ENCODE assay signal across 8 cellular contexts in genomic region chr7:20786779-20787651, GRCh38. TPM values are rescaled to one million over a fixed set of nuclear protein-coding genes. Genes with fewer than 3 reads are reported as not detected.
A peak's percentile ranks its signal among the peaks of the same experiment; 100 is the strongest.
DNase-seq lines count a peak whose midpoint lies in the region; ATAC-seq and TF ChIP-seq lines count a peak whose summit lies in the region.

TSS of gene SP8 (minus strand) at chr7:20786886. CDS start at chr7:20786798, 88 bp downstream.

- H3K4me3 Mint-ChIP-seq in CD4-positive, alpha-beta memory T cell: peak within 1 kb of the TSS; percentile 57 to 81 (median 77)
- peak within 1 kb of the TSS; percentile 83 for H3K4me3 Mint-ChIP-seq in natural killer cell

- H3K27me3 ChIP-seq in CD4-positive, alpha-beta memory T cell (ENCODE audit: insufficient read depth, low read length): peaks cover 50% of the 10 kb centered on the region

- DNase-seq in CD4-positive, alpha-beta memory T cell: no peak
- DNase-seq in RPMI7951 (ENCODE audit: low read depth): peak; percentile 57
- peak; percentile 92 for DNase-seq in ecto neural progenitor cell (ENCODE audit: low spot score)
- no peak for DNase-seq in natural killer cell
- no peak for DNase-seq in activated gamma-delta T cell (lab: John Stamatoyannopoulos, UW)

- peaks cover 52 to 62% of the 10 kb centered on the region in 2 donors for H3K27me3 Mint-ChIP-seq in CD4-positive, alpha-beta memory T cell
- peaks cover 64 to 79% of the 10 kb centered on the region in 2 donors for H3K27me3 Mint-ChIP-seq in natural killer cell (ENCODE audit: low read depth in 2 of 2)

- H3K4me3 ChIP-seq in CD4-positive, alpha-beta memory T cell (ENCODE audit: low read length in 2 of 2): peak within 1 kb of the TSS in 1 of 2 donors; percentile 7

- intact Hi-C loops in CD4-positive, alpha-beta memory T cell (cut with micrococcal nuclease): no loop called here
- intact Hi-C loops in natural killer cell (cut with micrococcal nuclease): no loop called here

- peaks cover 1 to 69% (median 46%) of the 10 kb centered on the region in 8 donors for H3K9me3 Mint-ChIP-seq in CD4-positive, alpha-beta memory T cell
- H3K9me3 Mint-ChIP-seq in natural killer cell: peaks cover 6 to 12% of the 10 kb centered on the region in 2 donors

- no peaks in the 10 kb centered on the region for H3K36me3 ChIP-seq in CD4-positive, alpha-beta memory T cell (ENCODE audit: insufficient read depth, low read length)

- peak within 1 kb of the TSS in 5 of 7 donors; percentile 22 to 91 (median 76) for H3K27ac Mint-ChIP-seq in CD4-positive, alpha-beta memory T cell
- H3K27ac Mint-ChIP-seq in natural killer cell: no peak within 1 kb of the TSS

- no peak within 1 kb of the TSS for H3K27ac ChIP-seq in CD4-positive, alpha-beta memory T cell (ENCODE audit: low read depth, low read length)

- CTCF ChIA-PET in CD4-positive, alpha-beta memory T cell (lab: Charles Lee; ENCODE audit: partially characterized antibody): no interaction called here

- H3K36me3 Mint-ChIP-seq in CD4-positive, alpha-beta memory T cell: peaks cover 7 to 8% of the 10 kb centered on the region in 2 donors
- peaks cover 34% of the 10 kb centered on the region for H3K36me3 Mint-ChIP-seq in natural killer cell

- no peaks in the 10 kb centered on the region for H3K9me3 ChIP-seq in CD4-positive, alpha-beta memory T cell (ENCODE audit: control insufficient read depth in 1 of 2, low read length in 2 of 2)

- TF ChIP-seq CTCF in natural killer cell (IDR thresholded peaks at IDR 0.05): no peak

- POLR2A ChIA-PET in CD4-positive, alpha-beta memory T cell (lab: Charles Lee; ENCODE audit: partially characterized antibody): no interaction called here

- peaks cover 19% of the 10 kb centered on the region for H3K4me1 ChIP-seq in CD4-positive, alpha-beta memory T cell (ENCODE audit: insufficient read depth, low read length)

- peak; percentile 40 for ATAC-seq in HG02938 (IDR thresholded peaks at IDR 0.05; ENCODE audit: unreplicated experiment)
- ATAC-seq in natural killer cell: peak; percentile 46 to 54 (median 52)
- no peak for ATAC-seq in GM21529 (IDR thresholded peaks at IDR 0.05; ENCODE audit: unreplicated experiment)
- no peak for ATAC-seq in HG03159 (IDR thresholded peaks at IDR 0.05; ENCODE audit: unreplicated experiment)

- peaks cover 11 to 29% (median 19%) of the 10 kb centered on the region in 4 donors for H3K4me1 Mint-ChIP-seq in CD4-positive, alpha-beta memory T cell
- peaks cover 17 to 32% of the 10 kb centered on the region in 2 donors for H3K4me1 Mint-ChIP-seq in natural killer cell

RNA-seq across cellular contexts. Expression of gene SP8, which starts in this region (rescaled TPM):
- total RNA-seq in CD4-positive, alpha-beta memory T cell: not detected
- polyA plus RNA-seq in CD4-positive, alpha-beta memory T cell: not detected
- not detected in 2 replicates for total RNA-seq in RPMI7951 (2014; rRNA removed; shearing (Covaris generic))
- total RNA-seq in natural killer cell: not detected

Comparison
In these comparisons a context has a peak if more than half of its experiments do, and no peak if none do; other contexts are left out.
1. Peak in DNase-seq in RPMI7951; RNA of the gene not detected or under 1 TPM.
2. Peak in ATAC-seq in natural killer cell; RNA of the gene not detected or under 1 TPM.
3. H3K27ac Mint-ChIP-seq: peak in CD4-positive, alpha-beta memory T cell (5 of 7); none in natural killer cell (0 of 2).